ENCODE assay signal across 1 cellular context in genomic region chr10:97648557-97649404, GRCh38.
TF ChIP-seq lines count a peak whose summit lies in the region.

No MANE protein-coding gene starts in this region.

TF ChIP-seq in K562, 482 proteins besides CTCF, POLR2A, EP300 and RAD21 (continued from another document and continues in another):
- TF ChIP-seq SLC30A9 (CRISPR knock-in tag; IDR thresholded peaks at IDR 0.05) (no peak), GABPB2 (CRISPR knock-in tag; conservative IDR thresholded peaks at IDR 0.05) (no peak), SNAPC5 (CRISPR knock-in tag; IDR thresholded peaks at IDR 0.05) (no peak), CTBP1 (IDR thresholded peaks at IDR 0.05; ENCODE audit: borderline replicate concordance) (no peak), MCM2 (IDR thresholded peaks at IDR 0.05; ENCODE audit: low read depth) (no peak), TCF3 (CRISPR knock-in tag; IDR thresholded peaks at IDR 0.05) (peak; percentile 67), ARID2 (IDR thresholded peaks at IDR 0.05) (no peak), HMGXB4 (CRISPR knock-in tag; IDR thresholded peaks at IDR 0.05) (no peak), PTTG1 (tag; IDR thresholded peaks at IDR 0.05; ENCODE audit: low read depth) (no peak), ZFP1 (CRISPR knock-in tag; IDR thresholded peaks at IDR 0.05) (no peak), NR2C1 (IDR thresholded peaks at IDR 0.05) (0 out of 2 replicates have a peak, but pooled peaks have one; percentile 20), NR2C1 (tag; IDR thresholded peaks at IDR 0.05) (peak; percentile 49; the same call in 1 of the 2 replicates), ESRRB (CRISPR knock-in tag; IDR thresholded peaks at IDR 0.05; ENCODE audit: borderline replicate concordance) (no peak), NFIX (CRISPR knock-in tag; IDR thresholded peaks at IDR 0.05; ENCODE audit: low read depth) (no peak), BCOR (IDR thresholded peaks at IDR 0.05) (no peak), ZBTB11 (CRISPR knock-in tag; IDR thresholded peaks at IDR 0.05) (no peak), TSHZ1 (CRISPR knock-in tag; IDR thresholded peaks at IDR 0.05) (no peak), NR2C2 (CRISPR knock-in tag; IDR thresholded peaks at IDR 0.05) (no peak), NR2C2 (tag; IDR thresholded peaks at IDR 0.05) (peak; percentile 72), RBBP5 (IDR thresholded peaks at IDR 0.05; ENCODE audit: borderline replicate concordance, insufficient read depth, low read length, poor library complexity, severe bottlenecking) (no peak), PYGO2 (tag; IDR thresholded peaks at IDR 0.05) (no peak), TCF7 (IDR thresholded peaks at IDR 0.05; ENCODE audit: borderline replicate concordance) (no peak), STAG1 (CRISPR knock-in tag; IDR thresholded peaks at IDR 0.05; ENCODE audit: borderline replicate concordance) (no peak), TRIM24 (IDR thresholded peaks at IDR 0.05) (peak in 1 of 2 experiments; percentile 61; a peak in 2 of 4 replicates), ZNF79 (CRISPR knock-in tag; IDR thresholded peaks at IDR 0.05; ENCODE audit: low read depth) (no peak), ZNF445 (CRISPR knock-in tag; IDR thresholded peaks at IDR 0.05; ENCODE audit: low read depth) (no peak), PCBP1 (IDR thresholded peaks at IDR 0.05; ENCODE audit: low read depth, low read length, poor library complexity, severe bottlenecking) (no peak), MEF2D (tag; conservative IDR thresholded peaks at IDR 0.05; ENCODE audit: low read depth) (no peak), VEZF1 (CRISPR knock-in tag; IDR thresholded peaks at IDR 0.05) (no peak; the same call in 1 of the 2 replicates), PHB (CRISPR knock-in tag; IDR thresholded peaks at IDR 0.05) (no peak), CC2D1A (IDR thresholded peaks at IDR 0.05) (no peak), HMBOX1 (IDR thresholded peaks at IDR 0.05) (peak; percentile 93), BRF2 (IDR thresholded peaks at IDR 0.05; ENCODE audit: borderline replicate concordance, insufficient read depth, insufficient read length) (no peak), KLF13 (tag; IDR thresholded peaks at IDR 0.05; ENCODE audit: borderline replicate concordance, low read depth) (no peak), RB1 (IDR thresholded peaks at IDR 0.05; ENCODE audit: low read depth) (no peak), EWSR1 (IDR thresholded peaks at IDR 0.05; ENCODE audit: borderline replicate concordance, low read depth, partially characterized antibody) (no peak), ZNF134 (CRISPR knock-in tag; conservative IDR thresholded peaks at IDR 0.05) (no peak), HMG20B (CRISPR knock-in tag; IDR thresholded peaks at IDR 0.05) (no peak), ZNF77 (CRISPR knock-in tag; IDR thresholded peaks at IDR 0.05) (no peak), ELF4 (CRISPR knock-in tag; IDR thresholded peaks at IDR 0.05) (no peak), ZSCAN32 (CRISPR knock-in tag; IDR thresholded peaks at IDR 0.05) (no peak), ZNF696 (CRISPR knock-in tag; conservative IDR thresholded peaks at IDR 0.05) (no peak), DLX4 (CRISPR knock-in tag; IDR thresholded peaks at IDR 0.05) (no peak), GTF2F1 (IDR thresholded peaks at IDR 0.05; ENCODE audit: low read depth, low read length) (no peak), DNMT1 (IDR thresholded peaks at IDR 0.05) (no peak), U2AF2 (optimal IDR thresholded peaks at IDR 0.05; ENCODE audit: low read depth, low read length) (no peak), RREB1 (CRISPR knock-in tag; IDR thresholded peaks at IDR 0.05) (no peak), ZNF584 (CRISPR knock-in tag; IDR thresholded peaks at IDR 0.05; ENCODE audit: low read depth) (no peak), IRF1 (CRISPR knock-in tag; IDR thresholded peaks at IDR 0.05; ENCODE audit: borderline replicate concordance) (no peak), ZNF780A (CRISPR knock-in tag; IDR thresholded peaks at IDR 0.05) (no peak)
